1 cellular context compared by ENCODE assay signal in genomic region chr2:189663319-189663718, GRCh38.
TF ChIP-seq lines count a peak whose summit lies in the region.

No MANE protein-coding gene starts in this region.

TF ChIP-seq in HepG2, 621 proteins besides CTCF, POLR2A, EP300 and RAD21:
- TF ChIP-seq, protein P1, sequence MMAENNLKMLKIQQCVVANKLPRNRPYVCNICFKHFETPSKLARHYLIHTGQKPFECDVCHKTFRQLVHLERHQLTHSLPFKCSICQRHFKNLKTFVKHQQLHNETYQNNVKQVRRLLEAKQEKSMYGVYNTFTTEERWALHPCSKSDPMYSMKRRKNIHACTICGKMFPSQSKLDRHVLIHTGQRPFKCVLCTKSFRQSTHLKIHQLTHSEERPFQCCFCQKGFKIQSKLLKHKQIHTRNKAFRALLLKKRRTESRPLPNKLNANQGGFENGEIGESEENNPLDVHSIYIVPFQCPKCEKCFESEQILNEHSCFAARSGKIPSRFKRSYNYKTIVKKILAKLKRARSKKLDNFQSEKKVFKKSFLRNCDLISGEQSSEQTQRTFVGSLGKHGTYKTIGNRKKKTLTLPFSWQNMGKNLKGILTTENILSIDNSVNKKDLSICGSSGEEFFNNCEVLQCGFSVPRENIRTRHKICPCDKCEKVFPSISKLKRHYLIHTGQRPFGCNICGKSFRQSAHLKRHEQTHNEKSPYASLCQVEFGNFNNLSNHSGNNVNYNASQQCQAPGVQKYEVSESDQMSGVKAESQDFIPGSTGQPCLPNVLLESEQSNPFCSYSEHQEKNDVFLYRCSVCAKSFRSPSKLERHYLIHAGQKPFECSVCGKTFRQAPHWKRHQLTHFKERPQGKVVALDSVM (CRISPR knock-in tag; IDR thresholded peaks at IDR 0.05) = 0 out of 2 replicates have a peak, but pooled peaks have one; percentile 13
